Comparison of ENCODE assay signal across 1 cellular context in the genomic region with DNA sequence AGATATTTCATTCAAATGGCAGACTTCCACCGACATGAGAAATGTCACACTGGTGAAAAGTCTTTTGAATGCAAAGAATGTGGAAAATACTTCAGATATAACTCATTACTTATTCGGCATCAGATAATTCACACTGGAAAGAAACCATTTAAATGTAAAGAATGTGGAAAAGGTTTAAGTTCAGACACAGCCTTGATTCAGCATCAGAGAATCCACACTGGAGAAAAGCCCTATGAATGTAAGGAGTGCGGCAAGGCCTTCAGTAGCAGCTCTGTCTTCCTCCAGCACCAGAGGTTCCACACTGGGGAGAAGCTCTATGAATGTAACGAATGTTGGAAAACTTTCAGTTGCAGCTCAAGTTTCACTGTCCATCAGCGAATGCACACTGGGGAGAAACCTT.
TF ChIP-seq lines count a peak whose summit lies in the region.

No MANE protein-coding gene starts in this region.

TF ChIP-seq in IMR-90, 13 proteins besides CTCF, POLR2A, EP300 and RAD21:
- TF ChIP-seq MAFK (IDR thresholded peaks at IDR 0.05; ENCODE audit: low read depth, low read length) (no peak), CHD1 (IDR thresholded peaks at IDR 0.05; ENCODE audit: low read depth, low read length) (no peak), RCOR1 (IDR thresholded peaks at IDR 0.05; ENCODE audit: insufficient replicate concordance, low read length) (no peak), BHLHE40 (IDR thresholded peaks at IDR 0.05; ENCODE audit: low read depth, low read length) (no peak), MXI1 (IDR thresholded peaks at IDR 0.05; ENCODE audit: borderline replicate concordance, low read depth, low read length) (no peak), RFX5 (IDR thresholded peaks at IDR 0.05; ENCODE audit: low read depth, low read length) (no peak), NFE2L2 (IDR thresholded peaks at IDR 0.05; ENCODE audit: low read depth, low read length) (no peak), CEBPB (IDR thresholded peaks at IDR 0.05; ENCODE audit: low read depth, low read length) (no peak), SMC3 (IDR thresholded peaks at IDR 0.05; ENCODE audit: low read depth, low read length) (no peak), FOS (IDR thresholded peaks at IDR 0.05; ENCODE audit: low read depth, low read length) (no peak), MAZ (IDR thresholded peaks at IDR 0.05; ENCODE audit: borderline replicate concordance, low read depth, low read length) (no peak)
- TF ChIP-seq, protein P1, sequence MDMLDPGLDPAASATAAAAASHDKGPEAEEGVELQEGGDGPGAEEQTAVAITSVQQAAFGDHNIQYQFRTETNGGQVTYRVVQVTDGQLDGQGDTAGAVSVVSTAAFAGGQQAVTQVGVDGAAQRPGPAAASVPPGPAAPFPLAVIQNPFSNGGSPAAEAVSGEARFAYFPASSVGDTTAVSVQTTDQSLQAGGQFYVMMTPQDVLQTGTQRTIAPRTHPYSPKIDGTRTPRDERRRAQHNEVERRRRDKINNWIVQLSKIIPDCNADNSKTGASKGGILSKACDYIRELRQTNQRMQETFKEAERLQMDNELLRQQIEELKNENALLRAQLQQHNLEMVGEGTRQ (IDR thresholded peaks at IDR 0.05; ENCODE audit: low read depth, low read length) = no peak
- TF ChIP-seq, protein P2, sequence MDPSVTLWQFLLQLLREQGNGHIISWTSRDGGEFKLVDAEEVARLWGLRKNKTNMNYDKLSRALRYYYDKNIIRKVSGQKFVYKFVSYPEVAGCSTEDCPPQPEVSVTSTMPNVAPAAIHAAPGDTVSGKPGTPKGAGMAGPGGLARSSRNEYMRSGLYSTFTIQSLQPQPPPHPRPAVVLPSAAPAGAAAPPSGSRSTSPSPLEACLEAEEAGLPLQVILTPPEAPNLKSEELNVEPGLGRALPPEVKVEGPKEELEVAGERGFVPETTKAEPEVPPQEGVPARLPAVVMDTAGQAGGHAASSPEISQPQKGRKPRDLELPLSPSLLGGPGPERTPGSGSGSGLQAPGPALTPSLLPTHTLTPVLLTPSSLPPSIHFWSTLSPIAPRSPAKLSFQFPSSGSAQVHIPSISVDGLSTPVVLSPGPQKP (IDR thresholded peaks at IDR 0.05; ENCODE audit: borderline replicate concordance, low read depth, low read length) = no peak
TF ChIP-seq in IMR-90: peak in this region for 0.
